In the genomic region with DNA sequence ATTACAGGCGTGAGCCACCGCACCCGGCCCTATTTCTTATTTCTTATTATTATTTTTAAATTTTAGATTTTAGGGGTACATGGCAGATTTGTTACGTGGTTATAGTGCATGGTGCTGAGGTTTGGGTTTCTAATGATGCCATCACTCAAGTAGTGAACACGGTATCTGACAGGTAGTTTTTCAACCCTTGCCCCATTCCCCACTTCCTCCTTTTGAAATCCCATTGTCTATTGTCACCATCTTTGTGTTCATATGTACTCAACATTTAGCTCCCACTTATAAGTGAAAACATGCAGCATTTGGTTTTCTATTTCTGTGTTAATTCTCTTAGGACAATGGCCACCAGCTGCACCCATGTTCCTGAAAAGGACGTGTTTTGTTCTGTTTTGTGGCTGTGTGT, we compare ENCODE assay signal across 1 cellular context.
TF ChIP-seq lines count a peak whose summit lies in the region.

No MANE protein-coding gene starts in this region.

TF ChIP-seq in K562, 482 proteins besides CTCF, POLR2A, EP300 and RAD21 (continued from another document):
- TF ChIP-seq, protein P1, sequence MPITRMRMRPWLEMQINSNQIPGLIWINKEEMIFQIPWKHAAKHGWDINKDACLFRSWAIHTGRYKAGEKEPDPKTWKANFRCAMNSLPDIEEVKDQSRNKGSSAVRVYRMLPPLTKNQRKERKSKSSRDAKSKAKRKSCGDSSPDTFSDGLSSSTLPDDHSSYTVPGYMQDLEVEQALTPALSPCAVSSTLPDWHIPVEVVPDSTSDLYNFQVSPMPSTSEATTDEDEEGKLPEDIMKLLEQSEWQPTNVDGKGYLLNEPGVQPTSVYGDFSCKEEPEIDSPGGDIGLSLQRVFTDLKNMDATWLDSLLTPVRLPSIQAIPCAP (CRISPR knock-in tag; IDR thresholded peaks at IDR 0.05; ENCODE audit: borderline replicate concordance), result no peak
- no peak for TF ChIP-seq TCFL5 (CRISPR knock-in tag; conservative IDR thresholded peaks at IDR 0.05)
